In the genomic region with DNA sequence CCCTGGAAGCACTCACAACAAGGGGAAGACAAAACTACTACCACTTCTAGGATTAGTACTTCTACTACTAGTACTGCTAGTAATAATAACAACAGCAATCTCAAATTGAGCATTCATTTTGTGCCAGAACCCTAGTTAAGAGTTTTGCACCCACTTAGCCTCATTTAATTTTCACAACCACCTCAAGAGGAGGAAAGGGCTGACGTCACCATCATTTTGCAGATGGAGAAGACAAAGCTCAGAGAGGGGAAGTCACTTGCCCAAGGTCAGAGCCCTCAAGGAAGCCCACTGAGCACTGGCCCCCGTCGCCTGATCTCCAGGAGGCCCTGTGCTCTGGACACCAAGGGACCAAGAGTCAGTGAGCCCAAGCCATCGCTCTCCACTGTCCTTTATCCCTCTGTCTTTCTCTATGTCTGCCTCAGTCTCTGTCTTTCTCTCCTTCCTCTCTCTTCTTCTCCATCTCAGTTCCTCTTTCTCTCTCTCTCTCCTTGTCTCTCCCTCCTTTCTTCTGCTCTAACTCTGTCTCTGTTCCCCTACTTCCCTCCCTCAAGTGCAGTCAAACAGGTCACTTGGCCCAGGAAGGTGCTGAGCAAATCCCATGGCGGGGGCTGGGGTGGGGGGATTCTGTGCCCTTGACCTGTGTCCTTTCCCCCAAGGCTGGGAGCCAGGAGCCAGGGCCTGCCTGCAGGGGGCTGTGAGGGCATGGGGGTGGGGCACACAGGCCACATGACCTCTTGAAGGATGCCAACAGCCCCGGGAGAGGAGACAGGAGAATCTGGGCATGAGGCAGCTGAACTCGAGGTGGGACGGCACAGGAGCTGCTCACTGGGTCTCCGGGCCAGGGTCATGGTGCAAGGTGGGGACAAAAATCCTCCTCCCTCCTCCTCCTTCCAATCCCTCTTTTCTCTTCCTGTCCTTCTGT, we compare ENCODE assay signal across 1 cellular context.
TF ChIP-seq lines count a peak whose summit lies in the region.

No MANE protein-coding gene starts in this region.

TF ChIP-seq in GM12878, 131 proteins besides CTCF, POLR2A, EP300 and RAD21 (continued from another document):
- TF ChIP-seq ZNF274 (IDR thresholded peaks at IDR 0.05; ENCODE audit: insufficient read depth, insufficient read length) (no peak), ATF7 (IDR thresholded peaks at IDR 0.05; ENCODE audit: low read depth) (peak; percentile 41; the same call in 1 of the 2 replicates), SPI1 (IDR thresholded peaks at IDR 0.05; ENCODE audit: borderline replicate concordance, insufficient read depth, low read depth, low read length) (peak; percentile 35; the same call in 1 of the 2 replicates)
